20 cellular contexts compared by ENCODE assay signal in the genomic region with DNA sequence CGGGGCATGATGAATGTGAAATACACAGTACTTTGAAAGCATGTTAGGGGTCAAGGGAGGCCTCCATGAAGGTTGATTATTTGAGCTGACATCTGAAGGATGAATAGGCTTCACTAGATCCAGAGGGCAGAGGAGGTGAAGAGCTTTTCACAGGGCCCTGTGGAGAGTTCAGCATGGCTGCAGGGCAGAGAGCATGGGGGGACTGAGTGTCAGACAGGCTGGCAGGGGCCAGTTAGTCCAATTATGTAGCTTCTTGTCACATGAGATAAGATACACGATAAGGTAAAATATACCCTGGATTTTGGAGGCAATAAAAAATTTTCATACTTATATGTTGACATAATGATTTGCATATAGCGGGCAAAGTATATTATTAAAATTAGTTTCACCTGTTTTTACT. TPM values are rescaled to one million over a fixed set of nuclear protein-coding genes. Genes with fewer than 3 reads are reported as not detected.
DNase-seq lines count a peak whose midpoint lies in the region; ATAC-seq and TF ChIP-seq lines count a peak whose summit lies in the region.
"Had no signal": no experiment of that assay in that cellular context is flagged by ENCODE, and none has a peak within 500 bp of the region (broad histone marks: within the 10 kb centered on the region; RNA-seq: fewer than 3 reads in every experiment).

No MANE protein-coding gene starts in this region.

- H3K27ac Mint-ChIP-seq in brain (peak overlapping the region; percentile 35 to 89 (median 83)), type B pancreatic cell (no peak overlapping the region)
- H3K27ac Mint-ChIP-seq: activated naive CD8-positive, alpha-beta T cell treated with anti-CD3 and anti-CD28 coated beads, Interleukin-2, amount 10 ng/mL, durations not matched to agents 7 days and 5 days; CD4-positive, alpha-beta memory T cell; HFFc6; stimulated activated naive CD8-positive, alpha-beta T cell treated with anti-CD3 and anti-CD28 coated beads, Interleukin-15, amount 100 ng/mL, for 72 hours had no signal

- TF ChIP-seq CTCF in cardiac muscle cell (IDR thresholded peaks at IDR 0.05; ENCODE audit: low read depth, low read length) = no peak
- no peak for TF ChIP-seq CTCF in heart left ventricle (IDR thresholded peaks at IDR 0.05)
- TF ChIP-seq CTCF in brain (conservative IDR thresholded peaks at IDR 0.05) = no peak
- TF ChIP-seq CTCF in type B pancreatic cell (conservative IDR thresholded peaks at IDR 0.05) = no peak

- H3K27me3 Mint-ChIP-seq in brain (peaks cover 2% of the 10 kb centered on the region), type B pancreatic cell (no peaks in the 10 kb centered on the region)

- peak in 1 of 2 donors; percentile 36 for DNase-seq in cardiac muscle cell (ENCODE audit: low read depth in 1 of 2, low spot score in 1 of 2)
- DNase-seq in heart left ventricle = no peak
- DNase-seq in type B pancreatic cell (ENCODE audit: extremely low spot score, unreplicated experiment) = peak; percentile 47
- no peak for DNase-seq in GDM1 (lab: John Stamatoyannopoulos, UW)
- DNase-seq: activated CD4-positive, alpha-beta T cell treated with anti-CD3 and anti-CD28 coated beads, Interleukin-2, amount 50 U/mL, for 4 hours; activated naive CD8-positive, alpha-beta T cell treated with anti-CD3 and anti-CD28 coated beads, Interleukin-2, amount 10 ng/mL, durations not matched to agents 7 days and 5 days; CD4-positive, alpha-beta memory T cell; HFFc6; mammary epithelial cell; MG63; NCI-H187; uterus had no signal

- no peak overlapping the region for H3K4me3 ChIP-seq in cardiac muscle cell
- H3K4me3 ChIP-seq in heart left ventricle = no peak overlapping the region
- peak overlapping the region; percentile 63 to 74 for H3K4me3 ChIP-seq in mucosa of rectum (ENCODE audit: low read length in 2 of 2)
- H3K4me3 ChIP-seq: A549, MG63, uterus had no signal

- H3K9me3 Mint-ChIP-seq in brain (no peaks in the 10 kb centered on the region), type B pancreatic cell (no peaks in the 10 kb centered on the region)
- H3K9me3 Mint-ChIP-seq: activated naive CD8-positive, alpha-beta T cell treated with anti-CD3 and anti-CD28 coated beads, Interleukin-2, amount 10 ng/mL, durations not matched to agents 7 days and 5 days; CD4-positive, alpha-beta memory T cell; HFFc6; stimulated activated naive CD8-positive, alpha-beta T cell treated with anti-CD3 and anti-CD28 coated beads, Interleukin-15, amount 100 ng/mL, for 72 hours had no signal

- peaks cover 44% of the 10 kb centered on the region for H3K4me1 Mint-ChIP-seq in brain
- peaks cover 32% of the 10 kb centered on the region for H3K4me1 Mint-ChIP-seq in type B pancreatic cell (ENCODE audit: unreplicated experiment)

- H3K27ac ChIP-seq in cardiac muscle cell = peak overlapping the region; percentile 73
- peak overlapping the region in 1 of 12 donors; percentile 62 for H3K27ac ChIP-seq in heart left ventricle
- H3K27ac ChIP-seq in mucosa of rectum (ENCODE audit: low read depth in 2 of 2, low read length in 2 of 2) = peak overlapping the region; percentile 94 to 95
- H3K27ac ChIP-seq: uterus had no signal

- H3K9ac ChIP-seq in mucosa of rectum (ENCODE audit: low read depth in 1 of 2, low read length in 2 of 2) = peak overlapping the region; percentile 38 to 75

- WGBS in heart left ventricle, 4 donors = 68 to 76% (median 71%) methylated on average over 3 of the region's 3 CpGs

- no peak for TF ChIP-seq POLR2A in heart left ventricle (IDR thresholded peaks at IDR 0.05)

- H3K27me3 ChIP-seq in cardiac muscle cell (no peaks in the 10 kb centered on the region), heart left ventricle (no peaks in the 10 kb centered on the region), mucosa of rectum (ENCODE audit: control insufficient read depth in 2 of 2, insufficient read depth in 2 of 2, low read length in 2 of 2) (no peaks in the 10 kb centered on the region)
- H3K27me3 ChIP-seq: MG63, uterus had no signal

- peak overlapping the region in 3 of 5 experiments; percentile 4 to 28 (median 21) for H3K4me3 Mint-ChIP-seq in brain
- no peak overlapping the region for H3K4me3 Mint-ChIP-seq in type B pancreatic cell
- H3K4me3 Mint-ChIP-seq: activated naive CD8-positive, alpha-beta T cell treated with anti-CD3 and anti-CD28 coated beads, Interleukin-2, amount 10 ng/mL, durations not matched to agents 7 days and 5 days; CD4-positive, alpha-beta memory T cell; HFFc6; stimulated activated naive CD8-positive, alpha-beta T cell treated with anti-CD3 and anti-CD28 coated beads, Interleukin-15, amount 100 ng/mL, for 72 hours had no signal

- peaks cover 32% of the 10 kb centered on the region for H3K4me1 ChIP-seq in cardiac muscle cell (ENCODE audit: low read depth)
- H3K4me1 ChIP-seq in heart left ventricle = peaks cover 0 to 38% (median 16%) of the 10 kb centered on the region in 12 donors
- peaks cover 42 to 45% of the 10 kb centered on the region in 2 donors for H3K4me1 ChIP-seq in mucosa of rectum (ENCODE audit: control insufficient read depth in 2 of 2, insufficient read depth in 2 of 2, low read length in 2 of 2)
- H3K4me1 ChIP-seq: uterus had no signal

- intact Hi-C loops in heart left ventricle (cut with DNase I) = no loop called here

- ATAC-seq in heart left ventricle (no peak), GM19455 (IDR thresholded peaks at IDR 0.05; ENCODE audit: unreplicated experiment) (no peak), HG03097 (IDR thresholded peaks at IDR 0.05; ENCODE audit: low FRiP score, unreplicated experiment) (no peak)
- ATAC-seq: stimulated activated naive CD8-positive, alpha-beta T cell treated with anti-CD3 and anti-CD28 coated beads, Interleukin-15, amount 100 ng/mL, for 72 hours had no signal

- H3K36me3 ChIP-seq in cardiac muscle cell = no peaks in the 10 kb centered on the region
- no peaks in the 10 kb centered on the region for H3K36me3 ChIP-seq in heart left ventricle
- H3K36me3 ChIP-seq in mucosa of rectum (ENCODE audit: control insufficient read depth in 2 of 2, insufficient read depth in 2 of 2, low read length in 2 of 2) = peaks cover 0 to 6% of the 10 kb centered on the region in 2 donors
- H3K36me3 ChIP-seq: MG63, uterus had no signal

- H3K9me3 ChIP-seq in cardiac muscle cell (ENCODE audit: low read depth) (no peaks in the 10 kb centered on the region), heart left ventricle (no peaks in the 10 kb centered on the region), mucosa of rectum (ENCODE audit: control insufficient read depth in 2 of 2, low read length in 2 of 2) (no peaks in the 10 kb centered on the region)
- H3K9me3 ChIP-seq: A549, MG63, uterus had no signal

- no peaks in the 10 kb centered on the region for H3K36me3 Mint-ChIP-seq in brain
- H3K36me3 Mint-ChIP-seq in type B pancreatic cell = no peaks in the 10 kb centered on the region
- H3K36me3 Mint-ChIP-seq: activated naive CD8-positive, alpha-beta T cell treated with anti-CD3 and anti-CD28 coated beads, Interleukin-2, amount 10 ng/mL, durations not matched to agents 7 days and 5 days; CD4-positive, alpha-beta memory T cell had no signal

RNA-seq across cellular contexts. Expression of a gene that starts 2.5 kb away (rescaled TPM):
- not detected in 2 replicates for total RNA-seq in cardiac muscle cell
- polyA plus RNA-seq in cardiac muscle cell = not detected in 2 replicates
- total RNA-seq in heart left ventricle = not detected
- not detected for polyA plus RNA-seq in heart left ventricle
- polyA plus RNA-seq in brain (ENCODE audit: insufficient read depth, low read depth, low replicate concordance) = not detected
- 0.90 TPM in 1 of 2 replicates, not detected in the other for total RNA-seq in type B pancreatic cell (ENCODE audit: low replicate concordance)
- total RNA-seq: activated naive CD8-positive, alpha-beta T cell treated with anti-CD3 and anti-CD28 coated beads, Interleukin-2, amount 10 ng/mL, durations not matched to agents 7 days and 5 days; bronchial epithelial cell; CD4-positive, alpha-beta memory T cell; HFFc6; mammary epithelial cell; NCI-H460; uterus had no signal
- polyA plus RNA-seq: CD4-positive, alpha-beta memory T cell; mammary epithelial cell had no signal

RNA-seq across cellular contexts. Expression of a gene that starts 45.5 kb away (rescaled TPM):
- total RNA-seq in cardiac muscle cell (72.5 and 289 TPM in 2 replicates), heart left ventricle (10 to 100 TPM; 16.5 to 55.5 (median 52.1) TPM), type B pancreatic cell (ENCODE audit: low replicate concordance) (83.4 and 157 TPM in 2 replicates)
- polyA plus RNA-seq in cardiac muscle cell (398 and 494 TPM in 2 replicates), heart left ventricle (10 to 100 TPM; 33.4 to 89.0 TPM), brain (ENCODE audit: insufficient read depth, low read depth, low replicate concordance) (34.1 TPM)

RNA-seq across cellular contexts. Expression of a gene that starts 57.1 kb away (rescaled TPM):
- total RNA-seq in cardiac muscle cell (22.8 and 23.6 TPM in 2 replicates), heart left ventricle (10 to 100 TPM; 38.8 to 55.4 (median 47.2) TPM), type B pancreatic cell (ENCODE audit: low replicate concordance) (21.0 and 38.4 TPM in 2 replicates)
- polyA plus RNA-seq in cardiac muscle cell (12.3 and 14.6 TPM in 2 replicates), heart left ventricle (10 to 100 TPM; 22.2 to 48.2 TPM), brain (ENCODE audit: insufficient read depth, low read depth, low replicate concordance) (49.0 TPM)

Comparison
In these comparisons a context has a peak if more than half of its experiments do, and no peak if none do; other contexts are left out.
1. H3K4me3 ChIP-seq: peak in mucosa of rectum (2 of 2); none in cardiac muscle cell (single experiment) and heart left ventricle (0 of 12).